8 cellular contexts compared by ENCODE assay signal in genomic region chr1:24414884-24415333, GRCh38. TPM values are rescaled to one million over a fixed set of nuclear protein-coding genes. Genes with fewer than 3 reads are reported as not detected.
A peak's percentile ranks its signal among the peaks of the same experiment; 100 is the strongest.
DNase-seq lines count a peak whose midpoint lies in the region; ATAC-seq, FAIRE-seq and TF ChIP-seq lines count a peak whose summit lies in the region.

No MANE protein-coding gene starts in this region.

- H3K36me3 Mint-ChIP-seq in natural killer cell: no peaks in the 10 kb centered on the region

- H3K27ac Mint-ChIP-seq in natural killer cell: peak overlapping the region; percentile 81 to 92

- intact Hi-C loops in natural killer cell (cut with micrococcal nuclease): loop anchor here (1.0 to 5.0 kb wide), 3 partner anchors 112 to 227 kb away; partner anchors contain the start of gene SRRM1

- H3K27me3 Mint-ChIP-seq in natural killer cell (ENCODE audit: low read depth in 2 of 2): peaks cover 0 to 9% of the 10 kb centered on the region in 2 donors

- H3K27me3 ChIP-seq in HUES64 (ENCODE audit: insufficient read depth, low read length) (no peaks in the 10 kb centered on the region), bronchial epithelial cell (ENCODE audit: control insufficient read depth, insufficient read depth, low read length) (no peaks in the 10 kb centered on the region)

- no peak overlapping the region for H3K9ac ChIP-seq in HUES64 (ENCODE audit: low read depth, low read length)

- no peaks in the 10 kb centered on the region for H3K9me3 Mint-ChIP-seq in natural killer cell

- peak overlapping the region; percentile 17; the same call in 1 of the 2 replicates for H3K27ac ChIP-seq in HUES64 (ENCODE audit: low read depth, low read length)

- peak overlapping the region; percentile 98 for H3K4me3 Mint-ChIP-seq in natural killer cell

- FAIRE-seq in bronchial epithelial cell (lab: Jason Lieb, UNC): no peak

- H3K4me3 ChIP-seq in AG10803 (ENCODE audit: low read length) (peak overlapping the region; percentile 74), HUES64 (ENCODE audit: low read length) (peak overlapping the region; percentile 70), bronchial epithelial cell (ENCODE audit: low read depth, low read length) (peak overlapping the region; percentile 22)

- H3K36me3 ChIP-seq in HUES64 (ENCODE audit: insufficient read depth, low read length) (no peaks in the 10 kb centered on the region), bronchial epithelial cell (ENCODE audit: control insufficient read depth, insufficient read depth, low read length) (peaks cover 3% of the 10 kb centered on the region)

- peaks cover 10% of the 10 kb centered on the region for H3K4me1 ChIP-seq in HUES64 (ENCODE audit: insufficient read depth, low read length)

- DNase-seq in AG10803 (ENCODE audit: low read depth) (no peak), bronchial epithelial cell (ENCODE audit: low read depth) (no peak), natural killer cell (no peak), DMS79 treated with DMSO at 0.1 percent for 48 hours (lab: John Stamatoyannopoulos, UW) (no peak), kidney glomerular epithelial cell (lab: John Stamatoyannopoulos, UW) (no peak)
- DNase-seq in stimulated activated CD4-positive, alpha-beta T cell treated with anti-CD3 and anti-CD28 coated beads, Interleukin-12 subunit alpha, Interleukin-12 subunit beta, amount 100 ng/mL, for 4 hours: no peak

- no peak for TF ChIP-seq CTCF in AG10803 (conservative IDR thresholded peaks at IDR 0.05; ENCODE audit: low read length)
- no peak for TF ChIP-seq CTCF in bronchial epithelial cell (IDR thresholded peaks at IDR 0.05; ENCODE audit: insufficient read depth, low read length, severe bottlenecking)
- TF ChIP-seq CTCF in natural killer cell (IDR thresholded peaks at IDR 0.05): no peak

- 69% methylated on average over 17 of the region's 17 CpGs for WGBS in HUES64

- H3K9me3 ChIP-seq in HUES64 (ENCODE audit: insufficient read depth, low read depth, low read length): no peaks in the 10 kb centered on the region

- H3K4me1 Mint-ChIP-seq in natural killer cell: peaks cover 46 to 48% of the 10 kb centered on the region in 2 donors

- ATAC-seq in natural killer cell (no peak), HG03520 (IDR thresholded peaks at IDR 0.05; ENCODE audit: unreplicated experiment) (no peak)

RNA-seq across cellular contexts. Expression of gene NIPAL3, which starts 0.7 kb away (rescaled TPM):
- polyA plus RNA-seq in HUES64 (2013, experiment 1 of 2): 3.0 TPM
- polyA plus RNA-seq in HUES64 (2013, experiment 2 of 2): 4.3 TPM
- 21.8 and 35.8 TPM in 2 replicates for total RNA-seq in bronchial epithelial cell
- 10 to 100 TPM; 16.6 to 31.9 (median 29.4) TPM for total RNA-seq in natural killer cell

RNA-seq across cellular contexts. Expression of gene STPG1, which starts 1.3 kb away (rescaled TPM):
- polyA plus RNA-seq in HUES64 (2013, experiment 1 of 2): 6.1 TPM
- polyA plus RNA-seq in HUES64 (2013, experiment 2 of 2): 8.2 TPM
- 5.3 and 6.8 TPM in 2 replicates for total RNA-seq in bronchial epithelial cell
- 1 to 10 TPM in 2 of 3 donors, under 1 TPM in 1; 0.87 to 1.7 (median 1.1) TPM for total RNA-seq in natural killer cell

Comparison
In these comparisons a context has a peak if more than half of its experiments do, and no peak if none do; other contexts are left out.
1. H3K4me3 ChIP-seq: peak in every context shown above with its lines; median percentile 74 in AG10803; 70 in HUES64; 22 in bronchial epithelial cell.